In genomic region chr9:73347123-73347522, GRCh38 we compare ENCODE assay signal across 22 cellular contexts.
DNase-seq lines count a peak whose midpoint lies in the region; ATAC-seq, FAIRE-seq and TF ChIP-seq lines count a peak whose summit lies in the region.
"Had no signal": no experiment of that assay in that cellular context is flagged by ENCODE, and none has a peak within 500 bp of the region (broad histone marks: within the 10 kb centered on the region; RNA-seq: fewer than 3 reads in every experiment).

No MANE protein-coding gene starts in this region.

- no peak overlapping the region for H2AFZ ChIP-seq in PC-9
- no peak overlapping the region for H2AFZ ChIP-seq in K562 (ENCODE audit: low read depth, low read length)
- H2AFZ ChIP-seq: GM23248 had no signal

- no peaks in the 10 kb centered on the region for H3F3A ChIP-seq in PC-9 (ENCODE audit: insufficient read depth, low read depth)

- peaks cover 0 to 4% (median 0%) of the 10 kb centered on the region in 11 donors for H3K9me3 Mint-ChIP-seq in naive thymus-derived CD4-positive, alpha-beta T cell
- H3K9me3 Mint-ChIP-seq: CD8-positive, alpha-beta T cell had no signal

- H3K36me3 Mint-ChIP-seq in naive thymus-derived CD4-positive, alpha-beta T cell = no peaks in the 10 kb centered on the region
- H3K36me3 Mint-ChIP-seq: CD4-positive, CD25-positive, alpha-beta regulatory T cell; CD8-positive, alpha-beta T cell had no signal

- no peak for TF ChIP-seq POLR2A in A549 (IDR thresholded peaks at IDR 0.05; ENCODE audit: low read length)
- no peak for TF ChIP-seq POLR2A in K562 (conservative IDR thresholded peaks at IDR 0.05)

- H4K20me1 ChIP-seq in PC-9 (ENCODE audit: insufficient read depth) (no peaks in the 10 kb centered on the region), K562 (replicated peaks; ENCODE audit: control insufficient read depth, insufficient read depth, low read length) (no peaks in the 10 kb centered on the region)
- H4K20me1 ChIP-seq: BLaER1 had no signal

- H3K27me3 ChIP-seq in PC-9 (ENCODE audit: insufficient read depth, low read depth) (no peaks in the 10 kb centered on the region), K562 (ENCODE audit: control insufficient read depth in 2 of 2, insufficient read depth in 2 of 2, low read length in 2 of 2) (no peaks in the 10 kb centered on the region)
- H3K27me3 ChIP-seq in naive thymus-derived CD4-positive, alpha-beta T cell (ENCODE audit: control insufficient read depth in 2 of 2, insufficient read depth in 2 of 2, low read length in 2 of 2) = no peaks in the 10 kb centered on the region
- H3K27me3 ChIP-seq: BLaER1 had no signal

- no peaks in the 10 kb centered on the region for H3K9me1 ChIP-seq in K562 (ENCODE audit: control insufficient read depth, insufficient read depth, low read length)

- in situ Hi-C loops in K562 (cut with MboI) = no loop called here

- H3K27me3 Mint-ChIP-seq in naive thymus-derived CD4-positive, alpha-beta T cell = no peaks in the 10 kb centered on the region
- H3K27me3 Mint-ChIP-seq: B cell; CD4-positive, CD25-positive, alpha-beta regulatory T cell had no signal

- DNase-seq in A549 (ENCODE audit: low read depth in 1 of 2, low spot score in 1 of 2) = no peak
- DNase-seq in PC-9 = no peak
- no peak for DNase-seq in K562 (ENCODE audit: extremely low read depth in 1 of 4, low spot score in 3 of 4)
- no peak for DNase-seq in naive thymus-derived CD4-positive, alpha-beta T cell
- DNase-seq in activated CD4-positive, CD25-positive, alpha-beta regulatory T cell (lab: John Stamatoyannopoulos, UW) = no peak
- DNase-seq: 8988T; Caco-2; CD4-positive, CD25-positive, alpha-beta regulatory T cell; CD8-positive, alpha-beta T cell; DMS153; DND-41; GM23248; H7; HCEC 1CT had no signal

- H3K4me2 ChIP-seq in A549 (no peak overlapping the region), PC-9 (no peak overlapping the region), K562 (ENCODE audit: insufficient read depth, low read length) (no peak overlapping the region)
- H3K4me2 ChIP-seq: BLaER1 had no signal

- H3K9me3 ChIP-seq in A549 (no peaks in the 10 kb centered on the region), PC-9 (ENCODE audit: insufficient read depth, low read depth) (no peaks in the 10 kb centered on the region), K562 (replicated peaks; ENCODE audit: control insufficient read depth, insufficient read depth, low read depth, low read length) (no peaks in the 10 kb centered on the region)
- no peaks in the 10 kb centered on the region for H3K9me3 ChIP-seq in naive thymus-derived CD4-positive, alpha-beta T cell (ENCODE audit: control insufficient read depth in 2 of 3, low read length in 3 of 3)
- H3K9me3 ChIP-seq: BLaER1, Caco-2 had no signal

- H3K4me3 ChIP-seq in A549 (no peak overlapping the region), PC-9 (no peak overlapping the region), K562 (no peak overlapping the region)
- no peak overlapping the region for H3K4me3 ChIP-seq in naive thymus-derived CD4-positive, alpha-beta T cell (ENCODE audit: low read length)
- H3K4me3 ChIP-seq: BLaER1, GM23248 had no signal

- H3K27ac ChIP-seq in A549 = no peak overlapping the region
- H3K27ac ChIP-seq in PC-9 = 0 out of 2 replicates have a peak overlapping the region, but pooled peaks have one; percentile 16
- H3K27ac ChIP-seq in K562 (ENCODE audit: extremely low read depth, low read depth, low read length) = no peak overlapping the region
- no peak overlapping the region for H3K27ac ChIP-seq in naive thymus-derived CD4-positive, alpha-beta T cell (ENCODE audit: low read depth, low read length)
- H3K27ac ChIP-seq: BLaER1, C4-2B, GM23248 had no signal

- no peaks in the 10 kb centered on the region for H3K4me1 ChIP-seq in A549
- peaks cover 8% of the 10 kb centered on the region; the same call in 1 of the 2 replicates for H3K4me1 ChIP-seq in PC-9 (replicated peaks; ENCODE audit: insufficient read depth)
- no peaks in the 10 kb centered on the region for H3K4me1 ChIP-seq in K562 (replicated peaks in 1 of 2; ENCODE audit: control insufficient read depth in 2 of 2, insufficient read depth in 2 of 2, low read length in 2 of 2)
- no peaks in the 10 kb centered on the region for H3K4me1 ChIP-seq in naive thymus-derived CD4-positive, alpha-beta T cell (ENCODE audit: control insufficient read depth in 2 of 2, insufficient read depth in 2 of 2, low read length in 2 of 2)
- H3K4me1 ChIP-seq: BLaER1, Caco-2 had no signal

- intact Hi-C loops in PC-9 (cut with micrococcal nuclease; ENCODE audit: unreplicated experiment) (loop anchor here (5.0 kb wide), 1 partner anchor 70 kb away; no protein-coding TSS in a partner anchor), K562 (cut with micrococcal nuclease) (no loop called here)
- intact Hi-C loops in naive thymus-derived CD4-positive, alpha-beta T cell (cut with micrococcal nuclease) = no loop called here

- CTCF ChIA-PET in A549 (lab: Yijun Ruan, JAX) = no interaction called here
- CTCF ChIA-PET in PC-9 (lab: Charles Lee) = no interaction called here
- CTCF ChIA-PET in K562 (lab: Yijun Ruan, JAX; ENCODE audit: low intra/inter-chr PET ratio) = no interaction called here
- CTCF ChIA-PET in naive thymus-derived CD4-positive, alpha-beta T cell (lab: Charles Lee) = no interaction called here

- FAIRE-seq in A549 (lab: Jason Lieb, UNC) (no peak), K562 (lab: Jason Lieb, UNC) (no peak)
- FAIRE-seq: G401.6, GM12892, GM19239, H1 had no signal

- H3K79me2 ChIP-seq in PC-9 (ENCODE audit: low read depth) (no peaks in the 10 kb centered on the region), K562 (ENCODE audit: control insufficient read depth, insufficient read depth, low read length) (no peaks in the 10 kb centered on the region)

- BruUV-seq in PC-9 (replicated peaks; lab: Mats Ljungman, UMichigan) = no TSS peak
- BruUV-seq in K562 (replicated peaks; lab: Mats Ljungman, UMichigan) = no TSS peak

- TF ChIP-seq EP300 in A549 (IDR thresholded peaks at IDR 0.05) = no peak
- no peak for TF ChIP-seq EP300 in K562 (IDR thresholded peaks at IDR 0.05; ENCODE audit: low read length)

- WGBS in A549 (ENCODE audit: missing lambda C conversion rate) = 25% methylated on average over 4 of the region's 4 CpGs
- WGBS in K562 (ENCODE audit: insufficient coverage, low coverage, missing lambda C conversion rate) = 30% methylated on average over 4 of the region's 4 CpGs

- POLR2A ChIA-PET in A549 (lab: Yijun Ruan, JAX) (no interaction called here), PC-9 (lab: Charles Lee; ENCODE audit: unreplicated experiment) (no interaction called here), K562 (lab: Yijun Ruan, JAX) (no interaction called here)
- POLR2A ChIA-PET in naive thymus-derived CD4-positive, alpha-beta T cell (lab: Charles Lee) = no interaction called here

- ATAC-seq in A549 (no peak), K562 (no peak), GM19035 (IDR thresholded peaks at IDR 0.05; ENCODE audit: unreplicated experiment) (no peak)
- ATAC-seq in naive thymus-derived CD4-positive, alpha-beta T cell = no peak
- ATAC-seq: CD8-positive, alpha-beta T cell had no signal

- TF ChIP-seq RAD21 in A549 (conservative IDR thresholded peaks at IDR 0.05 in 1 of 2, IDR thresholded peaks at IDR 0.05 in 1 of 2) = no peak
- no peak for TF ChIP-seq RAD21 in K562 (CRISPR knock-in tag; conservative IDR thresholded peaks at IDR 0.05 in 1 of 2, IDR thresholded peaks at IDR 0.05 in 1 of 2)

- no peaks in the 10 kb centered on the region for H3K36me3 ChIP-seq in PC-9 (ENCODE audit: low read depth)
- H3K36me3 ChIP-seq in K562 (ENCODE audit: control insufficient read depth, insufficient read depth, low read length) = no peaks in the 10 kb centered on the region
- no peaks in the 10 kb centered on the region for H3K36me3 ChIP-seq in naive thymus-derived CD4-positive, alpha-beta T cell (ENCODE audit: control insufficient read depth in 2 of 3, insufficient read depth in 3 of 3, low read length in 3 of 3)
- H3K36me3 ChIP-seq: BLaER1 had no signal

- no peak overlapping the region for H3K9ac ChIP-seq in K562 (ENCODE audit: insufficient read depth in 1 of 2, low read depth in 2 of 2, low read length in 2 of 2)
- H3K9ac ChIP-seq: BLaER1, GM23248 had no signal

- H3K4me3 Mint-ChIP-seq in naive thymus-derived CD4-positive, alpha-beta T cell = no peak overlapping the region
- H3K4me3 Mint-ChIP-seq: B cell; CD4-positive, CD25-positive, alpha-beta regulatory T cell; CD8-positive, alpha-beta T cell had no signal

- no peak overlapping the region for H3K27ac Mint-ChIP-seq in naive thymus-derived CD4-positive, alpha-beta T cell
- H3K27ac Mint-ChIP-seq: B cell; CD4-positive, CD25-positive, alpha-beta regulatory T cell; CD8-positive, alpha-beta T cell had no signal

- TF ChIP-seq CTCF in A549 (IDR thresholded peaks at IDR 0.05) (no peak), PC-9 (conservative IDR thresholded peaks at IDR 0.05) (no peak), K562 (IDR thresholded peaks at IDR 0.05 in 2 of 3, conservative IDR thresholded peaks at IDR 0.05 in 1 of 3; ENCODE audit: insufficient read depth in 2 of 3, low read depth in 1 of 3, low read length in 3 of 3) (no peak)

- H3K4me1 Mint-ChIP-seq in naive thymus-derived CD4-positive, alpha-beta T cell = no peaks in the 10 kb centered on the region
- H3K4me1 Mint-ChIP-seq: B cell; CD4-positive, CD25-positive, alpha-beta regulatory T cell had no signal

- no peaks in the 10 kb centered on the region for H3K9me2 ChIP-seq in PC-9 (ENCODE audit: insufficient read depth)

TF ChIP-seq in A549, 52 proteins besides CTCF, POLR2A, EP300 and RAD21:
- TF ChIP-seq KDM5A (IDR thresholded peaks at IDR 0.05) (no peak), MAFK (IDR thresholded peaks at IDR 0.05; ENCODE audit: partially characterized antibody) (peak; percentile 84)

TF ChIP-seq in K562, 482 proteins besides CTCF, POLR2A, EP300 and RAD21:
- 0 out of 2 replicates have a peak, but pooled peaks have one; percentile 11 for TF ChIP-seq MAFK (IDR thresholded peaks at IDR 0.05; ENCODE audit: low read length)
- no peak for TF ChIP-seq PYGO2 (tag; IDR thresholded peaks at IDR 0.05)
- TF ChIP-seq C11orf30 (IDR thresholded peaks at IDR 0.05; ENCODE audit: low read depth) = peak; percentile 18; the same call in 1 of the 2 replicates
- no peak for TF ChIP-seq ZNF354B (CRISPR knock-in tag; IDR thresholded peaks at IDR 0.05)
- TF ChIP-seq ZNF316 (IDR thresholded peaks at IDR 0.05) = peak; percentile 29; the same call in 1 of the 2 replicates
- no peak for TF ChIP-seq FOXK2 (conservative IDR thresholded peaks at IDR 0.05 in 1 of 2, IDR thresholded peaks at IDR 0.05 in 1 of 2; ENCODE audit: low read depth in 2 of 2)
- no peak for TF ChIP-seq ASH1L (IDR thresholded peaks at IDR 0.05; ENCODE audit: borderline replicate concordance, low read depth, partially characterized antibody)

Comparison
In these comparisons a context has a peak if more than half of its experiments do, and no peak if none do; other contexts are left out.
1. Of the 35 proteins assayed by ChIP-seq in both K562 and A549: peak only in K562: none; only in A549: none; in both: MAFK; in neither: 34.